22 cellular contexts compared by ENCODE assay signal in genomic region chr2:8628870-8629209, GRCh38. TPM values are rescaled to one million over a fixed set of nuclear protein-coding genes. Genes with fewer than 3 reads are reported as not detected.
DNase-seq lines count a peak whose midpoint lies in the region; ATAC-seq and TF ChIP-seq lines count a peak whose summit lies in the region.
"Had no signal": no experiment of that assay in that cellular context is flagged by ENCODE, and none has a peak within 500 bp of the region (broad histone marks: within the 10 kb centered on the region; RNA-seq: fewer than 3 reads in every experiment).

No MANE protein-coding gene starts in this region.

- intact Hi-C loops in lower lobe of right lung (cut with DNase I) = no loop called here

- TF ChIP-seq CTCF in lower lobe of right lung (IDR thresholded peaks at IDR 0.05) (no peak), GM20000 (IDR thresholded peaks at IDR 0.05; ENCODE audit: extremely low read depth, missing control alignments) (no peak)

- no peaks in the 10 kb centered on the region for H3K36me3 ChIP-seq in BLaER1 treated with 17β-estradiol and CSF1 and Interleukin-3, amounts not matched to agents 10 nM and 100 nM
- no peaks in the 10 kb centered on the region for H3K36me3 ChIP-seq in lower lobe of right lung
- H3K36me3 ChIP-seq: breast epithelium, esophagus squamous epithelium, heart left ventricle, MG63, spleen had no signal

- no peak overlapping the region for H3K27ac ChIP-seq in BLaER1 treated with 17β-estradiol and CSF1 and Interleukin-3, amounts not matched to agents 10 nM and 100 nM
- no peak overlapping the region for H3K27ac ChIP-seq in lower lobe of right lung
- H3K27ac ChIP-seq: breast epithelium, dorsolateral prefrontal cortex, esophagus squamous epithelium, heart left ventricle, PC-9, SK-N-MC, spleen had no signal

- no peak overlapping the region for H3K9ac ChIP-seq in BLaER1 treated with 17β-estradiol and CSF1 and Interleukin-3, amounts not matched to agents 10 nM and 100 nM

- peak overlapping the region; percentile 62 to 82 (median 71) for H3K4me2 ChIP-seq in BLaER1 treated with 17β-estradiol and CSF1 and Interleukin-3, amounts not matched to agents 10 nM and 100 nM
- H3K4me2 ChIP-seq: PC-9 had no signal

- no peaks in the 10 kb centered on the region for H3K27me3 ChIP-seq in BLaER1 treated with 17β-estradiol and CSF1 and Interleukin-3, amounts not matched to agents 10 nM and 100 nM
- H3K27me3 ChIP-seq in lower lobe of right lung (ENCODE audit: low read depth) = no peaks in the 10 kb centered on the region
- H3K27me3 ChIP-seq: breast epithelium, dorsolateral prefrontal cortex, esophagus squamous epithelium, heart left ventricle, MG63, spleen had no signal

- H3K4me1 ChIP-seq in BLaER1 treated with 17β-estradiol and CSF1 and Interleukin-3, amounts not matched to agents 10 nM and 100 nM = peaks cover 28 to 67% (median 53%) of the 10 kb centered on the region in 10 experiments
- peaks cover 4% of the 10 kb centered on the region for H3K4me1 ChIP-seq in lower lobe of right lung
- H3K4me1 ChIP-seq: breast epithelium, esophagus squamous epithelium had no signal

- DNase-seq in lower lobe of right lung (peak; percentile 13), GM20000 (ENCODE audit: low spot score) (no peak), NCI-H226 (no peak)
- DNase-seq: activated naive CD8-positive, alpha-beta T cell treated with anti-CD3 and anti-CD28 coated beads, Interleukin-2, amount 10 ng/mL, durations not matched to agents 7 days and 5 days; activated T-cell treated with anti-CD3 and anti-CD28 coated beads, Interleukin-2, amount 50 U/mL, for 24 hours; esophagus squamous epithelium; heart left ventricle; MG63; NCI-H1930; NCI-H524 treated with DMSO at 0.1 percent for 48 hours; stimulated activated naive CD4-positive, alpha-beta T cell treated with Interleukin-2 at 50 U/mL for 16 hours had no signal

- H3K9me3 ChIP-seq in BLaER1 treated with 17β-estradiol and CSF1 and Interleukin-3, amounts not matched to agents 10 nM and 100 nM (replicated peaks in 1 of 11) = no peaks in the 10 kb centered on the region
- H3K9me3 ChIP-seq in lower lobe of right lung = no peaks in the 10 kb centered on the region
- H3K9me3 ChIP-seq: breast epithelium, esophagus squamous epithelium, heart left ventricle, MG63, mucosa of descending colon, spleen had no signal

- H4K20me1 ChIP-seq in BLaER1 treated with 17β-estradiol and CSF1 and Interleukin-3, amounts not matched to agents 10 nM and 100 nM = no peaks in the 10 kb centered on the region; a peak in 1 of 22 replicates

- ATAC-seq in GM19324 (IDR thresholded peaks at IDR 0.05; ENCODE audit: low FRiP score, unreplicated experiment) (peak; percentile 65), HG03565 (IDR thresholded peaks at IDR 0.05; ENCODE audit: unreplicated experiment) (peak; percentile 49), lower lobe of right lung (no peak), GM19467 (IDR thresholded peaks at IDR 0.05; ENCODE audit: unreplicated experiment) (no peak), HG02798 (IDR thresholded peaks at IDR 0.05; ENCODE audit: poor library complexity, unreplicated experiment) (no peak)
- ATAC-seq: heart left ventricle had no signal

- H3K4me3 ChIP-seq in BLaER1 treated with 17β-estradiol and CSF1 and Interleukin-3, amounts not matched to agents 10 nM and 100 nM = no peak overlapping the region
- no peak overlapping the region for H3K4me3 ChIP-seq in lower lobe of right lung
- H3K4me3 ChIP-seq: breast epithelium, dorsolateral prefrontal cortex, esophagus squamous epithelium, heart left ventricle, MG63, mucosa of descending colon, PC-9, SK-N-MC, spleen had no signal

RNA-seq across cellular contexts. Expression of gene ID2, which starts 53.0 kb away (rescaled TPM):
- 102 TPM for total RNA-seq in lower lobe of right lung

Comparison
In these comparisons a context has a peak if more than half of its experiments do, and no peak if none do; other contexts are left out.
1. ATAC-seq: peak in GM19324 (single experiment) and HG03565 (single experiment); none in lower lobe of right lung (0 of 2), GM19467 (single experiment) and HG02798 (single experiment).